In the genomic region with DNA sequence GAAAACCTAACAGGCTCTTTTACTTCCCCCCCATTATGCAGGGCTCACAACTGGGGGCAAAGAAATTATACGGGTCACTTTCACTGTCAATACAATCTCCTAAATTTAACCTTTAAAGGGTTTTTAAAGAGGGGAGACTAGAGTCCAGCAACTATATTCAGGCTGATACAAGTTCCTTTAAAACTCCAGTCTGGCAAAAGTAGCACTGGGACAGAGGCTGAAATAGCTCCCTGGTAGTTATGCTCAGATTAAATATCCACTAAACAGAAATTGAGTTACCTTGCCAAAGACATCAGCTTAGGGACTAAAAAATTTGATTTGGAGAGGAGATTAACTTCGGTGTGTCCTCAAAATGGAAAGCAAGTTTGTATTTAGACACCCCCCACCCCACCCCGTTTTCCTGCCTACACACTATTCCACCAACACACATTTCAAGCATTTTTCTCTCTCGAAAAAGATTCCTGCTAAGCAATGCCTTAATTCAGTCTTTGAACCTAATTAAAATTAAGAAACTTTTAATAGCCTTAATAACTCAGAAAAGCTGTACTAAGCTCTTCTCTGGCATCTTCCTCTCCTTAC, we compare ENCODE assay signal across 10 cellular contexts.
DNase-seq lines count a peak whose midpoint lies in the region; ATAC-seq and TF ChIP-seq lines count a peak whose summit lies in the region.
"Had no signal": no experiment of that assay in that cellular context is flagged by ENCODE, and none has a peak within 500 bp of the region (broad histone marks: within the 10 kb centered on the region; RNA-seq: fewer than 3 reads in every experiment).

No MANE protein-coding gene starts in this region.

- peak overlapping the region; percentile 91 for H3K4me3 Mint-ChIP-seq in osteocyte (ENCODE audit: unreplicated experiment)

- peaks cover 23% of the 10 kb centered on the region for H3K4me1 Mint-ChIP-seq in osteocyte (ENCODE audit: unreplicated experiment)

- H3K27ac Mint-ChIP-seq in osteocyte (ENCODE audit: unreplicated experiment), result peak overlapping the region; percentile 80
- H3K27ac Mint-ChIP-seq: stimulated activated naive B cell treated with anti-CD40 and anti-IgM and Interleukin-4, amounts not matched to agents 10 μg/mL and 1 μg/mL and 100 μg/mL, for 72 hours had no signal

- no peak for TF ChIP-seq CTCF in AG09309 (IDR thresholded peaks at IDR 0.05; ENCODE audit: control insufficient read depth, insufficient read depth, low read depth, low read length, missing control alignments)
- TF ChIP-seq CTCF in foreskin fibroblast (IDR thresholded peaks at IDR 0.05; ENCODE audit: low read depth, low read length), result no peak
- TF ChIP-seq CTCF in osteocyte (IDR thresholded peaks at IDR 0.05), result no peak

- H3K27me3 Mint-ChIP-seq in osteocyte (ENCODE audit: unreplicated experiment), result no peaks in the 10 kb centered on the region

- DNase-seq in AG09309 (ENCODE audit: low read depth) (no peak), foreskin fibroblast (peak in 1 of 2 donors; percentile 11), osteocyte (ENCODE audit: extremely low spot score, unreplicated experiment) (no peak), GOT3 (lab: John Stamatoyannopoulos, UW) (no peak), NCI-H1436 treated with DMSO at 0.1 percent for 48 hours (lab: John Stamatoyannopoulos, UW) (no peak)
- DNase-seq: DMS153; stimulated activated naive B cell treated with anti-CD40 and anti-IgM and Interleukin-4, amounts not matched to agents 10 μg/mL and 1 μg/mL and 100 μg/mL, for 72 hours had no signal

- H3K4me3 ChIP-seq in AG09309 (ENCODE audit: control insufficient read depth, low read depth, low read length) (peak overlapping the region; percentile 63), foreskin fibroblast (ENCODE audit: low read depth in 1 of 2, low read length in 2 of 2) (peak overlapping the region; percentile 73 to 86)

- peaks cover 13% of the 10 kb centered on the region for H3K36me3 Mint-ChIP-seq in osteocyte (ENCODE audit: unreplicated experiment)

- ATAC-seq in SK-N-SH treated with all-trans-retinoic acid at 6 μM for 48 hours, result 0 out of 3 replicates have a peak, but pooled peaks have one; percentile 10
- no peak for ATAC-seq in HG02610 (IDR thresholded peaks at IDR 0.05; ENCODE audit: unreplicated experiment)
- no peak for ATAC-seq in HG03432 (IDR thresholded peaks at IDR 0.05; ENCODE audit: unreplicated experiment)
- ATAC-seq: stimulated activated naive B cell treated with anti-CD40 and anti-IgM and Interleukin-4, amounts not matched to agents 10 μg/mL and 1 μg/mL and 100 μg/mL, for 72 hours had no signal

- peaks cover 9% of the 10 kb centered on the region for H3K9me3 Mint-ChIP-seq in osteocyte (ENCODE audit: unreplicated experiment)

TF ChIP-seq in SK-N-SH treated with all-trans-retinoic acid at 6 μM for 48 hours, 23 proteins besides CTCF, POLR2A, EP300 and RAD21:
- no peak for TF ChIP-seq OSR1 (CRISPR knock-in tag; IDR thresholded peaks at IDR 0.05)
- no peak for TF ChIP-seq ZFP3 (CRISPR knock-in tag; IDR thresholded peaks at IDR 0.05)
- no peak for TF ChIP-seq ZC3H10 (CRISPR knock-in tag; IDR thresholded peaks at IDR 0.05)
- TF ChIP-seq TOX (CRISPR knock-in tag; IDR thresholded peaks at IDR 0.05; ENCODE audit: borderline replicate concordance), result no peak
- no peak for TF ChIP-seq BACH2 (CRISPR knock-in tag; IDR thresholded peaks at IDR 0.05; ENCODE audit: borderline replicate concordance)
- no peak for TF ChIP-seq ARNTL (CRISPR knock-in tag; IDR thresholded peaks at IDR 0.05; ENCODE audit: borderline replicate concordance, low read depth)
- TF ChIP-seq, protein P1, sequence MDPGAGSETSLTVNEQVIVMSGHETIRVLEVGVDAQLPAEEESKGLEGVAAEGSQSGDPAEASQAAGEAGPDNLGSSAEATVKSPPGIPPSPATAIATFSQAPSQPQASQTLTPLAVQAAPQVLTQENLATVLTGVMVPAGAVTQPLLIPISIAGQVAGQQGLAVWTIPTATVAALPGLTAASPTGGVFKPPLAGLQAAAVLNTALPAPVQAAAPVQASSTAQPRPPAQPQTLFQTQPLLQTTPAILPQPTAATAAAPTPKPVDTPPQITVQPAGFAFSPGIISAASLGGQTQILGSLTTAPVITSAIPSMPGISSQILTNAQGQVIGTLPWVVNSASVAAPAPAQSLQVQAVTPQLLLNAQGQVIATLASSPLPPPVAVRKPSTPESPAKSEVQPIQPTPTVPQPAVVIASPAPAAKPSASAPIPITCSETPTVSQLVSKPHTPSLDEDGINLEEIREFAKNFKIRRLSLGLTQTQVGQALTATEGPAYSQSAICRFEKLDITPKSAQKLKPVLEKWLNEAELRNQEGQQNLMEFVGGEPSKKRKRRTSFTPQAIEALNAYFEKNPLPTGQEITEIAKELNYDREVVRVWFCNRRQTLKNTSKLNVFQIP (CRISPR knock-in tag; IDR thresholded peaks at IDR 0.05; ENCODE audit: borderline replicate concordance, low read depth), result no peak
- TF ChIP-seq RARB (CRISPR knock-in tag; IDR thresholded peaks at IDR 0.05), result no peak
- TF ChIP-seq, protein P2, sequence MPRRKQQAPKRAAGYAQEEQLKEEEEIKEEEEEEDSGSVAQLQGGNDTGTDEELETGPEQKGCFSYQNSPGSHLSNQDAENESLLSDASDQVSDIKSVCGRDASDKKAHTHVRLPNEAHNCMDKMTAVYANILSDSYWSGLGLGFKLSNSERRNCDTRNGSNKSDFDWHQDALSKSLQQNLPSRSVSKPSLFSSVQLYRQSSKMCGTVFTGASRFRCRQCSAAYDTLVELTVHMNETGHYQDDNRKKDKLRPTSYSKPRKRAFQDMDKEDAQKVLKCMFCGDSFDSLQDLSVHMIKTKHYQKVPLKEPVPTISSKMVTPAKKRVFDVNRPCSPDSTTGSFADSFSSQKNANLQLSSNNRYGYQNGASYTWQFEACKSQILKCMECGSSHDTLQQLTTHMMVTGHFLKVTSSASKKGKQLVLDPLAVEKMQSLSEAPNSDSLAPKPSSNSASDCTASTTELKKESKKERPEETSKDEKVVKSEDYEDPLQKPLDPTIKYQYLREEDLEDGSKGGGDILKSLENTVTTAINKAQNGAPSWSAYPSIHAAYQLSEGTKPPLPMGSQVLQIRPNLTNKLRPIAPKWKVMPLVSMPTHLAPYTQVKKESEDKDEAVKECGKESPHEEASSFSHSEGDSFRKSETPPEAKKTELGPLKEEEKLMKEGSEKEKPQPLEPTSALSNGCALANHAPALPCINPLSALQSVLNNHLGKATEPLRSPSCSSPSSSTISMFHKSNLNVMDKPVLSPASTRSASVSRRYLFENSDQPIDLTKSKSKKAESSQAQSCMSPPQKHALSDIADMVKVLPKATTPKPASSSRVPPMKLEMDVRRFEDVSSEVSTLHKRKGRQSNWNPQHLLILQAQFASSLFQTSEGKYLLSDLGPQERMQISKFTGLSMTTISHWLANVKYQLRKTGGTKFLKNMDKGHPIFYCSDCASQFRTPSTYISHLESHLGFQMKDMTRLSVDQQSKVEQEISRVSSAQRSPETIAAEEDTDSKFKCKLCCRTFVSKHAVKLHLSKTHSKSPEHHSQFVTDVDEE (CRISPR knock-in tag; IDR thresholded peaks at IDR 0.05), result no peak
- no peak for TF ChIP-seq SNAI2 (CRISPR knock-in tag; IDR thresholded peaks at IDR 0.05)
- no peak for TF ChIP-seq CSDC2 (CRISPR knock-in tag; IDR thresholded peaks at IDR 0.05)
- TF ChIP-seq, protein P3, sequence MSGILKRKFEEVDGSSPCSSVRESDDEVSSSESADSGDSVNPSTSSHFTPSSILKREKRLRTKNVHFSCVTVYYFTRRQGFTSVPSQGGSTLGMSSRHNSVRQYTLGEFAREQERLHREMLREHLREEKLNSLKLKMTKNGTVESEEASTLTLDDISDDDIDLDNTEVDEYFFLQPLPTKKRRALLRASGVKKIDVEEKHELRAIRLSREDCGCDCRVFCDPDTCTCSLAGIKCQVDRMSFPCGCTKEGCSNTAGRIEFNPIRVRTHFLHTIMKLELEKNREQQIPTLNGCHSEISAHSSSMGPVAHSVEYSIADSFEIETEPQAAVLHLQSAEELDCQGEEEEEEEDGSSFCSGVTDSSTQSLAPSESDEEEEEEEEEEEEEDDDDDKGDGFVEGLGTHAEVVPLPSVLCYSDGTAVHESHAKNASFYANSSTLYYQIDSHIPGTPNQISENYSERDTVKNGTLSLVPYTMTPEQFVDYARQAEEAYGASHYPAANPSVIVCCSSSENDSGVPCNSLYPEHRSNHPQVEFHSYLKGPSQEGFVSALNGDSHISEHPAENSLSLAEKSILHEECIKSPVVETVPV (CRISPR knock-in tag; IDR thresholded peaks at IDR 0.05), result no peak
- TF ChIP-seq ZNF8 (CRISPR knock-in tag; IDR thresholded peaks at IDR 0.05), result no peak
- TF ChIP-seq, protein P4, sequence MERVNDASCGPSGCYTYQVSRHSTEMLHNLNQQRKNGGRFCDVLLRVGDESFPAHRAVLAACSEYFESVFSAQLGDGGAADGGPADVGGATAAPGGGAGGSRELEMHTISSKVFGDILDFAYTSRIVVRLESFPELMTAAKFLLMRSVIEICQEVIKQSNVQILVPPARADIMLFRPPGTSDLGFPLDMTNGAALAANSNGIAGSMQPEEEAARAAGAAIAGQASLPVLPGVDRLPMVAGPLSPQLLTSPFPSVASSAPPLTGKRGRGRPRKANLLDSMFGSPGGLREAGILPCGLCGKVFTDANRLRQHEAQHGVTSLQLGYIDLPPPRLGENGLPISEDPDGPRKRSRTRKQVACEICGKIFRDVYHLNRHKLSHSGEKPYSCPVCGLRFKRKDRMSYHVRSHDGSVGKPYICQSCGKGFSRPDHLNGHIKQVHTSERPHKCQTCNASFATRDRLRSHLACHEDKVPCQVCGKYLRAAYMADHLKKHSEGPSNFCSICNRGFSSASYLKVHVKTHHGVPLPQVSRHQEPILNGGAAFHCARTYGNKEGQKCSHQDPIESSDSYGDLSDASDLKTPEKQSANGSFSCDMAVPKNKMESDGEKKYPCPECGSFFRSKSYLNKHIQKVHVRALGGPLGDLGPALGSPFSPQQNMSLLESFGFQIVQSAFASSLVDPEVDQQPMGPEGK (CRISPR knock-in tag; IDR thresholded peaks at IDR 0.05; ENCODE audit: borderline replicate concordance), result no peak
- no peak for TF ChIP-seq TCF4 (CRISPR knock-in tag; IDR thresholded peaks at IDR 0.05; ENCODE audit: borderline replicate concordance)
- TF ChIP-seq, protein P5, sequence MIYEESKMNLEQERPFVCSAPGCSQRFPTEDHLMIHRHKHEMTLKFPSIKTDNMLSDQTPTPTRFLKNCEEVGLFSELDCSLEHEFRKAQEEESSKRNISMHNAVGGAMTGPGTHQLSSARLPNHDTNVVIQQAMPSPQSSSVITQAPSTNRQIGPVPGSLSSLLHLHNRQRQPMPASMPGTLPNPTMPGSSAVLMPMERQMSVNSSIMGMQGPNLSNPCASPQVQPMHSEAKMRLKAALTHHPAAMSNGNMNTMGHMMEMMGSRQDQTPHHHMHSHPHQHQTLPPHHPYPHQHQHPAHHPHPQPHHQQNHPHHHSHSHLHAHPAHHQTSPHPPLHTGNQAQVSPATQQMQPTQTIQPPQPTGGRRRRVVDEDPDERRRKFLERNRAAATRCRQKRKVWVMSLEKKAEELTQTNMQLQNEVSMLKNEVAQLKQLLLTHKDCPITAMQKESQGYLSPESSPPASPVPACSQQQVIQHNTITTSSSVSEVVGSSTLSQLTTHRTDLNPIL (CRISPR knock-in tag; IDR thresholded peaks at IDR 0.05; ENCODE audit: low read depth), result no peak
- TF ChIP-seq GLIS3 (CRISPR knock-in tag; IDR thresholded peaks at IDR 0.05), result no peak
